Comparison of ENCODE assay signal across 19 cellular contexts in genomic region chr16:9437115-9437514, GRCh38.
A peak's percentile ranks its signal among the peaks of the same experiment; 100 is the strongest.
DNase-seq lines count a peak whose midpoint lies in the region; ATAC-seq and TF ChIP-seq lines count a peak whose summit lies in the region.
"Had no signal": no experiment of that assay in that cellular context is flagged by ENCODE, and none has a peak within 500 bp of the region (broad histone marks: within the 10 kb centered on the region; RNA-seq: fewer than 3 reads in every experiment).

No MANE protein-coding gene starts in this region.

- H3K36me3 ChIP-seq in OCI-LY7 (ENCODE audit: insufficient read depth, low read length): no peaks in the 10 kb centered on the region
- H3K36me3 ChIP-seq in lower lobe of right lung: no peaks in the 10 kb centered on the region
- H3K36me3 ChIP-seq: brain microvascular endothelial cell, thyroid gland had no signal

- no peak for ATAC-seq in lower lobe of right lung

- DNase-seq in COLO829 (ENCODE audit: low spot score): peak; percentile 42
- DNase-seq in HT1080 (ENCODE audit: low read depth): peak; percentile 34
- DNase-seq in OCI-LY7 (ENCODE audit: low spot score): peak; percentile 8
- peak; percentile 48 for DNase-seq in iPS-NIHi7 (ENCODE audit: extremely low spot score)
- no peak for DNase-seq in lower lobe of right lung
- DNase-seq in NCI-H2081 (lab: John Stamatoyannopoulos, UW): no peak
- DNase-seq in amniotic stem cell (lab: John Stamatoyannopoulos, UW): no peak
- DNase-seq in central memory CD4-positive, alpha-beta T cell: no peak
- DNase-seq: activated CD4-positive, alpha-beta T cell treated with anti-CD3 and anti-CD28 coated beads, Interleukin-2, amount 50 U/mL, for 48 hours; activated effector memory CD4-positive, alpha-beta T cell treated with Interleukin-2 at 50 U/mL for 16 hours; brain microvascular endothelial cell; CD4-positive, CD25-positive, alpha-beta regulatory T cell; DMS153; immature natural killer cell; NCI-H1092; NCI-H2081 treated with DMSO at 0.1 percent for 48 hours; stimulated activated CD4-positive, alpha-beta T cell treated with anti-CD3 and anti-CD28 coated beads, Interleukin-2, amount 100 ng/mL, for 24 hours; stimulated activated naive CD4-positive, alpha-beta T cell; thyroid gland had no signal

- POLR2A ChIA-PET in OCI-LY7 (lab: Charles Lee): no interaction called here

- intact Hi-C loops in OCI-LY7 (cut with micrococcal nuclease; ENCODE audit: unreplicated experiment) (no loop called here), lower lobe of right lung (cut with DNase I) (no loop called here)

- no peak overlapping the region for H3K4me3 ChIP-seq in OCI-LY7 (ENCODE audit: low read depth, low read length, poor library complexity, severe bottlenecking)
- no peak overlapping the region for H3K4me3 ChIP-seq in lower lobe of right lung
- H3K4me3 ChIP-seq: thyroid gland had no signal

- H3K9me3 ChIP-seq in OCI-LY7 (ENCODE audit: low read length) (no peaks in the 10 kb centered on the region), lower lobe of right lung (no peaks in the 10 kb centered on the region)
- H3K9me3 ChIP-seq: thyroid gland had no signal

- CTCF ChIA-PET in OCI-LY7 (lab: Charles Lee; ENCODE audit: unreplicated experiment): no interaction called here

- H4K20me1 ChIP-seq in OCI-LY7 (ENCODE audit: insufficient read depth, low read length): no peaks in the 10 kb centered on the region

- no TSS peak for BruUV-seq in OCI-LY7 (replicated peaks; lab: Mats Ljungman, UMichigan)

- no peaks in the 10 kb centered on the region for H3K79me2 ChIP-seq in OCI-LY7 (ENCODE audit: insufficient read depth, low read depth, low read length)

- H2AFZ ChIP-seq in OCI-LY7 (ENCODE audit: low read length): no peak overlapping the region

- H3K4me1 ChIP-seq in OCI-LY7 (ENCODE audit: insufficient read depth, low read length, poor library complexity, severe bottlenecking): no peaks in the 10 kb centered on the region
- no peaks in the 10 kb centered on the region for H3K4me1 ChIP-seq in lower lobe of right lung

- TF ChIP-seq CTCF in OCI-LY7 (conservative IDR thresholded peaks at IDR 0.05; ENCODE audit: low read length): no peak
- TF ChIP-seq CTCF in lower lobe of right lung (IDR thresholded peaks at IDR 0.05): no peak

- no peaks in the 10 kb centered on the region for H3K27me3 ChIP-seq in lower lobe of right lung (ENCODE audit: low read depth)
- H3K27me3 ChIP-seq: brain microvascular endothelial cell, thyroid gland had no signal

- H3K27ac ChIP-seq in OCI-LY7 (ENCODE audit: low read depth, low read length, poor library complexity, severe bottlenecking) (no peak overlapping the region), lower lobe of right lung (no peak overlapping the region)
- H3K27ac ChIP-seq: brain microvascular endothelial cell, thyroid gland had no signal

- H3K4me2 ChIP-seq in OCI-LY7 (ENCODE audit: low read length): no peak overlapping the region

- no peaks in the 10 kb centered on the region for H3K9me2 ChIP-seq in OCI-LY7 (ENCODE audit: insufficient read depth, low read length)

Comparison
In these comparisons a context has a peak if more than half of its experiments do, and no peak if none do; other contexts are left out.
1. DNase-seq: peak in COLO829 (single experiment), HT1080 (single experiment), OCI-LY7 (single experiment) and iPS-NIHi7 (single experiment); none in lower lobe of right lung (single experiment), NCI-H2081 (0 of 2), amniotic stem cell (single experiment) and central memory CD4-positive, alpha-beta T cell (single experiment).